In the genomic region with DNA sequence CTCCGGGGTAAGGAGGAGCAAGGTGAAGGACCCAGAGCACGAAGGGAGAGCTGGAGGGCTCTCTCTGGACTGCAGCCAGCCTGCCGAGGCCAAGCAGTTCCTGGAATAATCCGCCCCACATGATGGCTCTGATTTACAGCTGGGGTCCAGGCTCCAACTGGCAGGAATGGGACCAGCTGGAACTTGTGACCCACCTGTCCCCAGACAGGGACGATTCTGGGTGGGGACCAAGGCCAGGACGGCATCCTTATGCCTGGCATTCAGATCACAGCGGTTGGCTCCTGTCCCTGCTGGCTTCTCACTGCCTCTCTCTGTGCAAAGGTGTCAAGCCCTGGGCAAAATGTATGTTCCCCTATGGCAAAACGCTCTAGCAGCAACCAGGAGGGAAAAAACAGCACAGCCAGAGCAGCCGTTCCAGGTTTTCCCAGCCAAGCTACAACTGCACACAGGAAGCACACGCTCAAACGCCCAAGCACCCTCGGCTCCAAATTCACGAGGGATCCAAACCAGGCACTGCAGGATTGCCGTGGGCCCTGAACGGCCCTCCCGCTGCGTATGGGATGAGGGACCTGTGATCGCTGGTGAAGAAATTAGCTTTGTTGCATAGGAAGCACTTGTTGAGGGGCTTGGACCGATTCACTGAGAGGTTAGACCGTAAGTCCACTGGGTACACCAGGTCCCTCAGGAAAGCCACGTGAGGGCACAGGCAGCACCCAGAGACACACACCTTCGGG, we compare ENCODE assay signal across 1 cellular context.
TF ChIP-seq lines count a peak whose summit lies in the region.

No MANE protein-coding gene starts in this region.

TF ChIP-seq in IMR-90, 13 proteins besides CTCF, POLR2A, EP300 and RAD21 (continued from another document):
- TF ChIP-seq, protein P1, sequence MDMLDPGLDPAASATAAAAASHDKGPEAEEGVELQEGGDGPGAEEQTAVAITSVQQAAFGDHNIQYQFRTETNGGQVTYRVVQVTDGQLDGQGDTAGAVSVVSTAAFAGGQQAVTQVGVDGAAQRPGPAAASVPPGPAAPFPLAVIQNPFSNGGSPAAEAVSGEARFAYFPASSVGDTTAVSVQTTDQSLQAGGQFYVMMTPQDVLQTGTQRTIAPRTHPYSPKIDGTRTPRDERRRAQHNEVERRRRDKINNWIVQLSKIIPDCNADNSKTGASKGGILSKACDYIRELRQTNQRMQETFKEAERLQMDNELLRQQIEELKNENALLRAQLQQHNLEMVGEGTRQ (IDR thresholded peaks at IDR 0.05; ENCODE audit: low read depth, low read length), result no peak
- no peak for TF ChIP-seq SMC3 (IDR thresholded peaks at IDR 0.05; ENCODE audit: low read depth, low read length)
- TF ChIP-seq RFX5 (IDR thresholded peaks at IDR 0.05; ENCODE audit: low read depth, low read length), result no peak
- TF ChIP-seq CEBPB (IDR thresholded peaks at IDR 0.05; ENCODE audit: low read depth, low read length), result no peak
